ENCODE assay signal across 19 cellular contexts in genomic region chr11:125304111-125304639, GRCh38.
"Had no signal": no experiment of that assay in that cellular context is flagged by ENCODE, and none has a peak within 500 bp of the region (broad histone marks: within the 10 kb centered on the region; RNA-seq: fewer than 3 reads in every experiment).

No MANE protein-coding gene starts in this region.

- H3K4me3 ChIP-seq: ascending aorta, sigmoid colon, testis had no signal

- H3K9me3 ChIP-seq: ascending aorta, sigmoid colon, testis had no signal

- H3K27ac ChIP-seq: ascending aorta, epithelial cell of prostate, sigmoid colon, testis had no signal

- H3K27me3 ChIP-seq: ascending aorta, sigmoid colon, testis had no signal

- DNase-seq: activated CD4-positive, alpha-beta T cell treated with anti-CD3 and anti-CD28 coated beads, Interleukin-2, amount 10 ng/mL, durations not matched to agents 24 days and 14 days; activated CD8-positive, alpha-beta T cell treated with anti-CD3 and anti-CD28 coated beads for 36 hours; activated gamma-delta T cell treated with Interleukin-2 at 50 U/mL for 16 hours; cerebellar nuclear complex; cortex of kidney; endodermal cell; foreskin fibroblast; immature natural killer cell; left ventricle myocardium superior; nephron progenitor cell; occipital lobe; posterior cingulate gyrus; sigmoid colon; stimulated activated CD4-positive, alpha-beta T cell treated with anti-CD3 and anti-CD28 coated beads, Interleukin-2, amount 100 ng/mL, for 48 hours; stimulated activated CD8-positive, alpha-beta memory T cell treated with anti-CD3 and anti-CD28 coated beads, Interleukin-4, amount 100 ng/mL, for 48 hours; stimulated activated naive B cell treated with anti-CD40 and anti-IgM and Interleukin-4, amounts not matched to agents 10 μg/mL and 1 μg/mL and 100 μg/mL, for 72 hours; testis had no signal

- H3K36me3 ChIP-seq: ascending aorta, sigmoid colon had no signal
